Comparison of ENCODE assay signal across 2 cellular contexts in the genomic region with DNA sequence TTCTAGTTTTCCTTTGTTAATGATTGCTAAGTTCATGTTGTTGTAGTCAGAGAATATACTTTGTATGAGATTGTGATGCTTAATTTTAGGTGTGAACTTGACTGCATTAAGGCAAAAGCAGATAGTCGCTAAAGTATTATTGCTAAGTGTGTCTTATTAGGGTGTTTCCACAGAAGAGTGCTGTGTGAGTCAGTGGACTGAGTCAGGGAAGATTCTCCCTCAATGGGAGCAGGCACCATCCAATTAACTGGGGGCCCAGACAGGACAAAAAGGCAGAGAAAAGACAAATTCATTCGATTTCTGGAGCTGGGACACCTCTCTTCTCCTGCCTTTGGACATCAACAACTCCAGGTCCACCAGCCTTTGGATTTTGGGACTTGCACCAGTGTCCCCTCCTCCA.
TF ChIP-seq lines count a peak whose summit lies in the region.

No MANE protein-coding gene starts in this region.

TF ChIP-seq in HepG2, 621 proteins besides CTCF, POLR2A, EP300 and RAD21:
- TF ChIP-seq, protein P1, sequence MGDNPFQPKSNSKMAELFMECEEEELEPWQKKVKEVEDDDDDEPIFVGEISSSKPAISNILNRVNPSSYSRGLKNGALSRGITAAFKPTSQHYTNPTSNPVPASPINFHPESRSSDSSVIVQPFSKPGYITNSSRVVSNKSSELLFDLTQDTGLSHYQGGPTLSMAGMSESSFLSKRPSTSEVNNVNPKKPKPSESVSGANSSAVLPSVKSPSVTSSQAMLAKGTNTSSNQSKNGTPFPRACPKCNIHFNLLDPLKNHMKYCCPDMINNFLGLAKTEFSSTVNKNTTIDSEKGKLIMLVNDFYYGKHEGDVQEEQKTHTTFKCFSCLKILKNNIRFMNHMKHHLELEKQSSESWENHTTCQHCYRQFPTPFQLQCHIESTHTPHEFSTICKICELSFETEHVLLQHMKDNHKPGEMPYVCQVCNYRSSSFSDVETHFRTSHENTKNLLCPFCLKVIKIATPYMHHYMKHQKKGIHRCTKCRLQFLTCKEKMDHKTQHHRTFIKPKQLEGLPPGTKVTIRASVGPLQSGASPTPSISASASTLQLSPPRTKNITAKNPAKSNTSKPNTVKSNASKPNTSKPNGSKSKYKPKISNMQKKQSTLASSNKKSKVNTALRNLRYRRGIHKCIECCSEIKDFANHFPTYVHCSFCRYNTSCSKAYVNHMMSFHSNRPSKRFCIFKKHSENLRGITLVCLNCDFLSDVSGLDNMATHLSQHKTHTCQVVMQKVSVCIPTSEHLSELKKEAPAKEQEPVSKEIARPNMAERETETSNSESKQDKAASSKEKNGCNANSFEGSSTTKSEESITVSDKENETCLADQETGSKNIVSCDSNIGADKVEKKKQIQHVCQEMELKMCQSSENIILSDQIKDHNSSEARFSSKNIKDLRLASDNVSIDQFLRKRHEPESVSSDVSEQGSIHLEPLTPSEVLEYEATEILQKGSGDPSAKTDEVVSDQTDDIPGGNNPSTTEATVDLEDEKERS (CRISPR knock-in tag; IDR thresholded peaks at IDR 0.05) = no peak
- TF ChIP-seq ZSCAN30 (CRISPR knock-in tag; IDR thresholded peaks at IDR 0.05) = no peak
- TF ChIP-seq ZNF10 (CRISPR knock-in tag; IDR thresholded peaks at IDR 0.05; ENCODE audit: borderline replicate concordance, low read depth) = no peak
- no peak for TF ChIP-seq ZNF446 (CRISPR knock-in tag; IDR thresholded peaks at IDR 0.05)
- TF ChIP-seq NBN (conservative IDR thresholded peaks at IDR 0.05) = no peak
- TF ChIP-seq FOXK2 (IDR thresholded peaks at IDR 0.05) = 0 out of 2 replicates have a peak, but pooled peaks have one; percentile 4
- TF ChIP-seq ZBTB3 (CRISPR knock-in tag; IDR thresholded peaks at IDR 0.05; ENCODE audit: borderline replicate concordance, low read depth) = no peak

TF ChIP-seq in SK-N-SH, 30 proteins besides CTCF, POLR2A, EP300 and RAD21:
- peak; percentile 42; the same call in 1 of the 2 replicates for TF ChIP-seq FOSL2 (IDR thresholded peaks at IDR 0.05; ENCODE audit: borderline replicate concordance, low read depth)
- TF ChIP-seq NRF1 (IDR thresholded peaks at IDR 0.05; ENCODE audit: low read depth, low read length) = no peak
- no peak for TF ChIP-seq FOXM1 (IDR thresholded peaks at IDR 0.05; ENCODE audit: low read depth)
- TF ChIP-seq POLR2AphosphoS5 (IDR thresholded peaks at IDR 0.05; ENCODE audit: low read depth, low read length) = no peak
- no peak for TF ChIP-seq ELF1 (IDR thresholded peaks at IDR 0.05)
- TF ChIP-seq EZH2phosphoT487 (IDR thresholded peaks at IDR 0.05; ENCODE audit: borderline replicate concordance, low read depth) = no peak
